In the genomic region with DNA sequence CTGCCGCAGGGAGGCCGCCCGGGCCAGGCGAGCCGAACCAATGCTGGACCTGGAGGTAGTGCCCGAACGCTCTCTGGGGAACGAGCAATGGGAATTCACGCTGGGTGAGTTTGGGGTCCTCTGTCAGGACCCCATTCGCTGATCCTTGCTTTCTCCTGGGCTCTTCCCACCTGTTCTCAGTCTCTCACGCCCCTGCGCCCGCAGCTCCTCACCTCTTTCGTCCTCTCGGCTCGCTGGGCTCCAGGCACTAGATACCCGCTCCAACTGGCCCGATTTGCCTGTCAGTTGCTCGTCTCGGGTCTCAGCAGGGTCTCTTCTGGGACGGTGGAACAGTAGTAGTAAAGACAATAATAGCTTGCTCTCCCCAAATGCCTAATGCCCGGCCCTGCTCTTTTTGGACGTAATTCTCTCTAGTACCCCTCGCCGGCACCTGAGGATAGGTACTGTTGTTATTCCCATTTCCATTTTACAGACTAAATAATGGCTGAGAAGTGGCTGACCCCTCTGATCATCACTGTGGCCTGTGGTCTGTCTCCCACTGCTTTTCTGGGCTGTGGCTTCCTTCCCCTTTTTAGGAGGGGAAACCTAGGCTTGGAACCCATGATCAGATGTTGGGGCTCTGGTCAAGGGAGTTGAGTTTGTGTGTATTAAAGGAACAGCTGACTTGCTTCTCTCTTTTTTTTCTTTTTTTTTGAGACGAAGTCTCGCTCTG, we compare ENCODE assay signal across 8 cellular contexts. TPM values are rescaled to one million over a fixed set of nuclear protein-coding genes. Genes with fewer than 3 reads are reported as not detected.
A peak's percentile ranks its signal among the peaks of the same experiment; 100 is the strongest.
DNase-seq lines count a peak whose midpoint lies in the region; ATAC-seq lines count a peak whose summit lies in the region.

No MANE protein-coding gene starts in this region.

- H3K27me3 ChIP-seq in ACC112 (ENCODE audit: insufficient read depth, low read length) (no peaks in the 10 kb centered on the region), MG63 (no peaks in the 10 kb centered on the region), layer of hippocampus (ENCODE audit: control insufficient read depth, insufficient read depth, low read length) (no peaks in the 10 kb centered on the region)

- H3K36me3 ChIP-seq in ACC112 (ENCODE audit: insufficient read depth, low read length) (no peaks in the 10 kb centered on the region), MG63 (peaks cover 2% of the 10 kb centered on the region; the same call in 1 of the 2 replicates)

- H3K27ac ChIP-seq in ACC112 (ENCODE audit: low read depth, low read length): no peak overlapping the region
- H3K27ac ChIP-seq in angular gyrus (ENCODE audit: low read depth, low read length): peak overlapping the region; percentile 44
- H3K27ac ChIP-seq in layer of hippocampus (ENCODE audit: low read depth, low read length): peak overlapping the region; percentile 88
- peak overlapping the region; percentile 94 for H3K27ac ChIP-seq in substantia nigra (ENCODE audit: low read depth, low read length, poor library complexity, severe bottlenecking)

- no peak for DNase-seq in MG63
- peak in 7 of 49 donors; percentile 12 to 44 (median 25) for DNase-seq in substantia nigra (lab: John Stamatoyannopoulos, UW)
- DNase-seq in DMS79 (lab: John Stamatoyannopoulos, UW): no peak

- H3K4me1 ChIP-seq in ACC112 (ENCODE audit: control insufficient read depth, insufficient read depth, low read length, unreplicated experiment): peaks cover 21% of the 10 kb centered on the region

- ATAC-seq in GM18907 (IDR thresholded peaks at IDR 0.05; ENCODE audit: unreplicated experiment): peak; percentile 14
- no peak for ATAC-seq in GM18517 (IDR thresholded peaks at IDR 0.05; ENCODE audit: unreplicated experiment)

- H3K79me2 ChIP-seq in ACC112 (ENCODE audit: control insufficient read depth, insufficient read depth, low read length, unreplicated experiment): peaks cover 38% of the 10 kb centered on the region

- no peaks in the 10 kb centered on the region for H3K9me3 ChIP-seq in MG63

- peak overlapping the region; percentile 99 for H3K4me3 ChIP-seq in ACC112 (ENCODE audit: low read depth, low read length)
- H3K4me3 ChIP-seq in MG63: peak overlapping the region; percentile 63

- H2AFZ ChIP-seq in ACC112 (ENCODE audit: low read length, unreplicated experiment): peak overlapping the region; percentile 95

RNA-seq across cellular contexts. Expression of a gene that starts 0.6 kb away (rescaled TPM):
- 5.6 and 18.9 TPM in 2 replicates for total RNA-seq in MG63 (2014; rRNA removed; shearing (Covaris generic); ENCODE audit: low replicate concordance)

RNA-seq across cellular contexts. Expression of a gene that starts 40.5 kb away (rescaled TPM):
- 5.2 and 10.0 TPM in 2 replicates for total RNA-seq in MG63 (2014; rRNA removed; shearing (Covaris generic); ENCODE audit: low replicate concordance)

RNA-seq across cellular contexts. Expression of a gene that starts 49.4 kb away (rescaled TPM):
- total RNA-seq in MG63 (2014; rRNA removed; shearing (Covaris generic); ENCODE audit: low replicate concordance): 11.4 and 14.4 TPM in 2 replicates

RNA-seq across cellular contexts. Expression of a gene that starts 49.5 kb away (rescaled TPM):
- total RNA-seq in MG63 (2014; rRNA removed; shearing (Covaris generic); ENCODE audit: low replicate concordance): 2.5 and 7.0 TPM in 2 replicates

RNA-seq across cellular contexts. Expression of a gene that starts 54.3 kb away (rescaled TPM):
- total RNA-seq in MG63 (2014; rRNA removed; shearing (Covaris generic); ENCODE audit: low replicate concordance): 3.9 TPM in 1 of 2 replicates, not detected in the other
